Comparison of ENCODE assay signal across 19 cellular contexts in the genomic region with DNA sequence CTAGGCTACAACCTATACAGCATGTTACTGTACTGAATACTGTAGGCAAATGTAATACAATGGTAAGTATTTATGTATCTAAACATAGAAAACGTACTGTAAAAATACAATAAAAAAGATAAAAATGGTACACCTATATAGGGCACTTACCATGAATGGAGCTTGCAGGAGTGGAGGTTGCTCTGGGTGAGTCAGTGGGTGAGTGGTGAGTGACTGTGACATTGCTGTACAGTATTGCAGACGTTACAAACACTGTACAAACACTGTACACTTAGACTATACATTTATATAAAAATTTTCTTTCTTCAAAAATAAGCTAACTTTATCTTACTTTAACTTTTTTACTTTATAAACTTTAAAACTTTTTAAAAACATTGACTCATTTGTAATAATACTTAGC.
"Had no signal": no experiment of that assay in that cellular context is flagged by ENCODE, and none has a peak within 500 bp of the region (broad histone marks: within the 10 kb centered on the region; RNA-seq: fewer than 3 reads in every experiment).

No MANE protein-coding gene starts in this region.

- FAIRE-seq: HTR-8/SVneo had no signal

- H3K9me3 ChIP-seq: MG63, SJCRH30 had no signal

- H3K27ac ChIP-seq: PC-9, Peyer's patch, SJCRH30 had no signal

- H3K27me3 ChIP-seq: MG63, Peyer's patch, SJCRH30 had no signal

- H3K4me3 ChIP-seq: MG63, PC-9, Peyer's patch, SJCRH30 had no signal

- H3K36me3 ChIP-seq: MG63, Peyer's patch, SJCRH30 had no signal

- DNase-seq: KBM-7, MG63, NCI-H1092, NCI-H1105 treated with DMSO at 0.1 percent for 48 hours, NCI-H1417 treated with DMSO at 0.1 percent for 48 hours, NCI-H146, NCI-H1694 treated with DMSO at 0.1 percent for 48 hours, NCI-H1930, NCI-H2081, NCI-H2107, NCI-H2227 treated with DMSO at 0.1 percent for 48 hours, NCI-H524, NCI-H69, NCI-H774, PC-9, Peyer's patch, SHP77 treated with DMSO at 0.1 percent for 48 hours, SJCRH30 had no signal

- H3K4me1 ChIP-seq: SJCRH30 had no signal
